24 cellular contexts compared by ENCODE assay signal in the genomic region with DNA sequence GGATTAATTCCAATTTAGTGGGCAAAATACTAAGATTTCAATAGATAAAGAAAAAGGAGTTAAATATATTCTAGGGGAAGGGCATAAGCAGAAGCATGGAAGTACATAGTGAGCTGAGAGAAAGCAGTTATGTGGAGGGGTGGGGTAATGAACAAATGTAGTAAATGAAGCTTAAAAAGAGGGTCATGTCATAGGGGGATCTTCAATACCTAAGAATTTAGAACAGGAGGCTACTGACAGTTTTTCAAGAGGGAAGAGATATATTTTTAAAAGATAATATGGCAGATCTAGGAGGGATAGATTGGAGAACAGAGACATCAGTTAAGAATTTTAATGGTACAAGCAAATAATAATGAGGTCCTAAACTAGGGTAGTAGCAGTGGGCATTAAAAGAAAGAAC. TPM values are rescaled to one million over a fixed set of nuclear protein-coding genes. Genes with fewer than 3 reads are reported as not detected.
A peak's percentile ranks its signal among the peaks of the same experiment; 100 is the strongest.
DNase-seq lines count a peak whose midpoint lies in the region; ATAC-seq, FAIRE-seq and TF ChIP-seq lines count a peak whose summit lies in the region.
"Had no signal": no experiment of that assay in that cellular context is flagged by ENCODE, and none has a peak within 500 bp of the region (broad histone marks: within the 10 kb centered on the region; RNA-seq: fewer than 3 reads in every experiment).

No MANE protein-coding gene starts in this region.

- H3K4me1 ChIP-seq in HepG2 (ENCODE audit: insufficient read depth, low read length) (no peaks in the 10 kb centered on the region), right lobe of liver (peaks cover 0 to 10% (median 2%) of the 10 kb centered on the region in 4 donors)
- H3K4me1 ChIP-seq: BE2C; BLaER1 treated with 17β-estradiol and CSF1 and Interleukin-3, amounts not matched to agents 10 nM and 100 nM had no signal

- H3K9me3 ChIP-seq in HepG2 (ENCODE audit: low read length) (no peaks in the 10 kb centered on the region), right lobe of liver (no peaks in the 10 kb centered on the region), T-helper 17 cell (ENCODE audit: control insufficient read depth, low read length, poor library complexity, severe bottlenecking) (no peaks in the 10 kb centered on the region)
- H3K9me3 ChIP-seq: BE2C; BLaER1 treated with 17β-estradiol and CSF1 and Interleukin-3, amounts not matched to agents 10 nM and 100 nM had no signal

- TF ChIP-seq POLR2A in HepG2 (IDR thresholded peaks at IDR 0.05; ENCODE audit: insufficient read depth in 1 of 2, low read depth in 2 of 2, low read length in 2 of 2): no peak
- TF ChIP-seq POLR2A in right lobe of liver (IDR thresholded peaks at IDR 0.05): no peak

- no peak overlapping the region for H3K4me2 ChIP-seq in HepG2 (ENCODE audit: low read depth, low read length)
- H3K4me2 ChIP-seq: BLaER1 treated with 17β-estradiol and CSF1 and Interleukin-3, amounts not matched to agents 10 nM and 100 nM had no signal

- H3K27me3 Mint-ChIP-seq in T-helper 17 cell: no peaks in the 10 kb centered on the region
- H3K27me3 Mint-ChIP-seq in memory B cell: no peaks in the 10 kb centered on the region
- no peaks in the 10 kb centered on the region for H3K27me3 Mint-ChIP-seq in stimulated activated naive B cell treated with anti-CD40 and anti-IgM and Interleukin-4, amounts not matched to agents 10 μg/mL and 1 μg/mL and 100 μg/mL, for 72 hours
- H3K27me3 Mint-ChIP-seq in progenitor cell of endocrine pancreas: no peaks in the 10 kb centered on the region
- H3K27me3 Mint-ChIP-seq: CD4-positive, alpha-beta T cell; CD8-positive, alpha-beta memory T cell had no signal

- H3K4me1 Mint-ChIP-seq in T-helper 17 cell: no peaks in the 10 kb centered on the region
- peaks cover 9% of the 10 kb centered on the region for H3K4me1 Mint-ChIP-seq in memory B cell
- peaks cover 11 to 16% of the 10 kb centered on the region in 2 donors for H3K4me1 Mint-ChIP-seq in stimulated activated naive B cell treated with anti-CD40 and anti-IgM and Interleukin-4, amounts not matched to agents 10 μg/mL and 1 μg/mL and 100 μg/mL, for 72 hours
- no peaks in the 10 kb centered on the region for H3K4me1 Mint-ChIP-seq in progenitor cell of endocrine pancreas (ENCODE audit: low read depth)
- H3K4me1 Mint-ChIP-seq: CD14-positive monocyte; CD8-positive, alpha-beta memory T cell had no signal

- TF ChIP-seq RAD21 in HepG2 (CRISPR knock-in tag; IDR thresholded peaks at IDR 0.05): no peak

- DNase-seq in HepG2 (ENCODE audit: low spot score) (no peak), right lobe of liver (no peak), T-helper 17 cell (no peak), memory B cell (ENCODE audit: low spot score in 2 of 2) (no peak), progenitor cell of endocrine pancreas (ENCODE audit: low spot score, unreplicated experiment) (no peak), AML-193 (lab: John Stamatoyannopoulos, UW) (no peak)
- no peak for DNase-seq in stimulated activated naive B cell treated with anti-CD40 and anti-IgM and Interleukin-4, amounts not matched to agents 10 μg/mL and 1 μg/mL and 100 μg/mL, for 72 hours
- DNase-seq: BE2C; CD4-positive, alpha-beta T cell; CD8-positive, alpha-beta memory T cell; DMS 273 treated with DMSO at 0.1 percent for 48 hours; DMS79; EL; GDM1; GM23248; H7; HCEC 1CT had no signal

- ATAC-seq in HepG2 (peak; percentile 15; the same call in 1 of the 3 replicates), right lobe of liver (no peak), T-helper 17 cell (no peak), memory B cell (ENCODE audit: low read depth) (no peak), HG03039 (IDR thresholded peaks at IDR 0.05; ENCODE audit: unreplicated experiment) (no peak)
- no peak for ATAC-seq in stimulated activated naive B cell treated with anti-CD40 and anti-IgM and Interleukin-4, amounts not matched to agents 10 μg/mL and 1 μg/mL and 100 μg/mL, for 72 hours (replicated peaks)
- ATAC-seq: GM12878 had no signal

- TF ChIP-seq CTCF in HepG2 (CRISPR knock-in tag; IDR thresholded peaks at IDR 0.05): no peak
- no peak for TF ChIP-seq CTCF in right lobe of liver (IDR thresholded peaks at IDR 0.05)
- no peak for TF ChIP-seq CTCF in progenitor cell of endocrine pancreas (IDR thresholded peaks at IDR 0.05; ENCODE audit: unreplicated experiment)

- H3K9me3 Mint-ChIP-seq in memory B cell (peaks cover 2% of the 10 kb centered on the region), progenitor cell of endocrine pancreas (ENCODE audit: low read depth) (no peaks in the 10 kb centered on the region)
- peaks cover 0 to 5% of the 10 kb centered on the region in 2 donors for H3K9me3 Mint-ChIP-seq in stimulated activated naive B cell treated with anti-CD40 and anti-IgM and Interleukin-4, amounts not matched to agents 10 μg/mL and 1 μg/mL and 100 μg/mL, for 72 hours
- H3K9me3 Mint-ChIP-seq: CD14-positive monocyte; CD4-positive, alpha-beta T cell; CD8-positive, alpha-beta memory T cell had no signal

- FAIRE-seq in HepG2 (lab: Jason Lieb, UNC): no peak
- FAIRE-seq: D721Med, GM12878, H1 had no signal

- H3K27me3 ChIP-seq in HepG2 (ENCODE audit: control insufficient read depth in 1 of 2, insufficient read depth in 2 of 2, low read length in 2 of 2): no peaks in the 10 kb centered on the region
- H3K27me3 ChIP-seq in right lobe of liver: no peaks in the 10 kb centered on the region
- H3K27me3 ChIP-seq: BE2C; BLaER1 treated with 17β-estradiol and CSF1 and Interleukin-3, amounts not matched to agents 10 nM and 100 nM had no signal

- H3K36me3 Mint-ChIP-seq in T-helper 17 cell (ENCODE audit: low read depth): peaks cover 4% of the 10 kb centered on the region
- peaks cover 26% of the 10 kb centered on the region for H3K36me3 Mint-ChIP-seq in memory B cell
- peaks cover 23 to 42% of the 10 kb centered on the region in 2 donors for H3K36me3 Mint-ChIP-seq in stimulated activated naive B cell treated with anti-CD40 and anti-IgM and Interleukin-4, amounts not matched to agents 10 μg/mL and 1 μg/mL and 100 μg/mL, for 72 hours
- H3K36me3 Mint-ChIP-seq in progenitor cell of endocrine pancreas (ENCODE audit: insufficient read depth): peaks cover 4% of the 10 kb centered on the region

- peak overlapping the region; percentile 32 for H3K27ac Mint-ChIP-seq in T-helper 17 cell
- H3K27ac Mint-ChIP-seq in memory B cell: peak overlapping the region; percentile 17
- H3K27ac Mint-ChIP-seq in stimulated activated naive B cell treated with anti-CD40 and anti-IgM and Interleukin-4, amounts not matched to agents 10 μg/mL and 1 μg/mL and 100 μg/mL, for 72 hours: peak overlapping the region; percentile 37
- no peak overlapping the region for H3K27ac Mint-ChIP-seq in progenitor cell of endocrine pancreas
- H3K27ac Mint-ChIP-seq: CD4-positive, alpha-beta T cell had no signal

- POLR2A ChIA-PET in HepG2 (lab: Yijun Ruan, JAX): no interaction called here

- H3K79me2 ChIP-seq in HepG2 (ENCODE audit: insufficient read depth, low read length): no peaks in the 10 kb centered on the region

- TF ChIP-seq EP300 in HepG2 (IDR thresholded peaks at IDR 0.05; ENCODE audit: low read depth in 2 of 2, low read length in 2 of 2): no peak
- no peak for TF ChIP-seq EP300 in HepG2 (CRISPR knock-in tag; IDR thresholded peaks at IDR 0.05; ENCODE audit: borderline replicate concordance)

- H3K4me3 ChIP-seq in HepG2 (replicated peaks in 1 of 3; ENCODE audit: insufficient read depth in 1 of 3, low read depth in 2 of 3, low read length in 3 of 3) (no peak overlapping the region), right lobe of liver (no peak overlapping the region)
- H3K4me3 ChIP-seq: BLaER1 treated with 17β-estradiol and CSF1 and Interleukin-3, amounts not matched to agents 10 nM and 100 nM; GM12878; GM23248 had no signal

- H3K9ac ChIP-seq in HepG2 (ENCODE audit: insufficient read depth, low read depth, low read length): no peak overlapping the region
- H3K9ac ChIP-seq: BLaER1 treated with 17β-estradiol and CSF1 and Interleukin-3, amounts not matched to agents 10 nM and 100 nM; GM23248 had no signal

- CTCF ChIA-PET in HepG2 (lab: Yijun Ruan, JAX; ENCODE audit: low intra/inter-chr PET ratio, low total read pairs): no interaction called here

- H4K20me1 ChIP-seq in HepG2 (ENCODE audit: insufficient read depth, low read length): no peaks in the 10 kb centered on the region
- H4K20me1 ChIP-seq: BLaER1 treated with 17β-estradiol and CSF1 and Interleukin-3, amounts not matched to agents 10 nM and 100 nM had no signal

- no peak overlapping the region for H3K27ac ChIP-seq in HepG2 (ENCODE audit: extremely low read length, insufficient read depth, low read length)
- no peak overlapping the region for H3K27ac ChIP-seq in right lobe of liver
- H3K27ac ChIP-seq: BLaER1 treated with 17β-estradiol and CSF1 and Interleukin-3, amounts not matched to agents 10 nM and 100 nM; GM23248 had no signal

- H3K4me3 Mint-ChIP-seq in T-helper 17 cell (no peak overlapping the region), memory B cell (no peak overlapping the region), progenitor cell of endocrine pancreas (ENCODE audit: low read depth) (no peak overlapping the region)
- no peak overlapping the region for H3K4me3 Mint-ChIP-seq in stimulated activated naive B cell treated with anti-CD40 and anti-IgM and Interleukin-4, amounts not matched to agents 10 μg/mL and 1 μg/mL and 100 μg/mL, for 72 hours
- H3K4me3 Mint-ChIP-seq: CD14-positive monocyte; CD4-positive, alpha-beta T cell; CD8-positive, alpha-beta memory T cell had no signal

- H3K36me3 ChIP-seq in HepG2 (replicated peaks in 1 of 2; ENCODE audit: control insufficient read depth in 1 of 2, insufficient read depth in 2 of 2, low read length in 2 of 2) (peaks cover 0 to 49% of the 10 kb centered on the region in 2 experiments; a peak in 3 of 5 replicates), right lobe of liver (peaks cover 0 to 67% (median 6%) of the 10 kb centered on the region in 4 donors)
- H3K36me3 ChIP-seq: BE2C had no signal

- in situ Hi-C loops in HepG2 (cut with HindIII; ENCODE audit: extremely low pct_ligation_motif_present, low pct_unique_long_range_greater_than_20kb): no loop called here

- BruUV-seq in HepG2 (replicated peaks; lab: Mats Ljungman, UMichigan): no TSS peak

- intact Hi-C loops in HepG2 (cut with micrococcal nuclease; ENCODE audit: unreplicated experiment) (no loop called here), right lobe of liver (cut with DNase I) (no loop called here)

- no peak overlapping the region for H2AFZ ChIP-seq in HepG2 (ENCODE audit: low read length)
- H2AFZ ChIP-seq: GM23248 had no signal

RNA-seq across cellular contexts. Expression of gene SYCP3, which starts 9.4 kb away (rescaled TPM):
- not detected in 2 replicates for total RNA-seq in HepG2 (2016; rRNA removed; fragmentation: Illumina TruSeq; extraction: Trizol)
- total RNA-seq in HepG2 (2016; cell fraction: cytosol; rRNA removed; fragmentation: Illumina TruSeq; extraction: Trizol; ENCODE audit: low read depth): not detected in 2 replicates
- not detected in 2 replicates for total RNA-seq in HepG2 (2016; cell fraction: insoluble cytoplasmic fraction; rRNA removed; fragmentation: Illumina TruSeq; extraction: Trizol)
- total RNA-seq in HepG2 (2016; cell fraction: membrane; rRNA removed; fragmentation: Illumina TruSeq; extraction: Trizol): not detected in 2 replicates
- total RNA-seq in HepG2 (2016; cell fraction: nucleus; rRNA removed; fragmentation: Illumina TruSeq; extraction: Trizol): not detected in 2 replicates
- polyA plus RNA-seq in HepG2 (2011; rRNA removed): not detected in 2 replicates
- polyA plus RNA-seq in HepG2 (2011; cell fraction: cytosol; rRNA removed): not detected in 2 replicates
- not detected in 2 replicates for polyA plus RNA-seq in HepG2 (2011; cell fraction: nucleus; rRNA removed)
- polyA plus RNA-seq in HepG2 (2012): 0.97 and 1.0 TPM in 2 replicates
- not detected in 2 replicates for polyA plus RNA-seq in HepG2 (2016; cell fraction: cytosol; fragmentation: Illumina TruSeq; extraction: Trizol; ENCODE audit: low read depth)
- polyA plus RNA-seq in HepG2 (2016; cell fraction: insoluble cytoplasmic fraction; fragmentation: Illumina TruSeq; extraction: Trizol; ENCODE audit: low read depth): not detected in 2 replicates
- polyA plus RNA-seq in HepG2 (2016; cell fraction: membrane; fragmentation: Illumina TruSeq; extraction: Trizol; ENCODE audit: low read depth): not detected in 2 replicates
- polyA plus RNA-seq in HepG2 (2016; cell fraction: nucleus; fragmentation: Illumina TruSeq; extraction: Trizol; ENCODE audit: insufficient read depth, low read depth): not detected in 2 replicates
- 0.12 TPM in 1 of 2 replicates, not detected in the other for polyA minus RNA-seq in HepG2 (2011; rRNA and poly(A)+ RNA removed; ENCODE audit: low replicate concordance)
- polyA minus RNA-seq in HepG2 (2011; cell fraction: cytosol; rRNA and poly(A)+ RNA removed): not detected in 2 replicates
- 0.50 and 0.90 TPM in 2 replicates for polyA minus RNA-seq in HepG2 (2011; cell fraction: nucleus; rRNA and poly(A)+ RNA removed)
- total RNA-seq in right lobe of liver: not detected
- under 1 TPM; 0.29 to 0.47 TPM for total RNA-seq in T-helper 17 cell
- total RNA-seq in progenitor cell of endocrine pancreas: not detected in 2 replicates
- total RNA-seq: A172, GM23248, H7 had no signal
- polyA plus RNA-seq: CD14-positive monocyte had no signal

RNA-seq across cellular contexts. Expression of gene CHPT1, which starts 32.4 kb away (rescaled TPM):
- total RNA-seq in HepG2 (2016; rRNA removed; fragmentation: Illumina TruSeq; extraction: Trizol) (129 and 178 TPM in 2 replicates), right lobe of liver (100 to 1,000 TPM in 1 of 6 experiments, 10 to 100 TPM in 5; 52.3 to 110 (median 75.8) TPM), T-helper 17 cell (1 to 10 TPM; 6.2 to 8.3 TPM), progenitor cell of endocrine pancreas (15.2 and 18.0 TPM in 2 replicates)
- 208 and 211 TPM in 2 replicates for total RNA-seq in HepG2 (2016; cell fraction: cytosol; rRNA removed; fragmentation: Illumina TruSeq; extraction: Trizol; ENCODE audit: low read depth)
- total RNA-seq in HepG2 (2016; cell fraction: insoluble cytoplasmic fraction; rRNA removed; fragmentation: Illumina TruSeq; extraction: Trizol): 126 and 183 TPM in 2 replicates
- 296 and 310 TPM in 2 replicates for total RNA-seq in HepG2 (2016; cell fraction: membrane; rRNA removed; fragmentation: Illumina TruSeq; extraction: Trizol)
- 171 and 189 TPM in 2 replicates for total RNA-seq in HepG2 (2016; cell fraction: nucleus; rRNA removed; fragmentation: Illumina TruSeq; extraction: Trizol)
- 88.1 and 117 TPM in 2 replicates for polyA plus RNA-seq in HepG2 (2011; rRNA removed)
- polyA plus RNA-seq in HepG2 (2011; cell fraction: cytosol; rRNA removed): 49.7 and 67.3 TPM in 2 replicates
- polyA plus RNA-seq in HepG2 (2011; cell fraction: nucleus; rRNA removed): 44.4 and 56.5 TPM in 2 replicates
- polyA plus RNA-seq in HepG2 (2012): 90.0 and 113 TPM in 2 replicates
- polyA plus RNA-seq in HepG2 (2016; cell fraction: cytosol; fragmentation: Illumina TruSeq; extraction: Trizol; ENCODE audit: low read depth): 361 and 410 TPM in 2 replicates
- 161 and 176 TPM in 2 replicates for polyA plus RNA-seq in HepG2 (2016; cell fraction: insoluble cytoplasmic fraction; fragmentation: Illumina TruSeq; extraction: Trizol; ENCODE audit: low read depth)
- polyA plus RNA-seq in HepG2 (2016; cell fraction: membrane; fragmentation: Illumina TruSeq; extraction: Trizol; ENCODE audit: low read depth): 379 and 382 TPM in 2 replicates
- 235 and 262 TPM in 2 replicates for polyA plus RNA-seq in HepG2 (2016; cell fraction: nucleus; fragmentation: Illumina TruSeq; extraction: Trizol; ENCODE audit: insufficient read depth, low read depth)
- polyA minus RNA-seq in HepG2 (2011; rRNA and poly(A)+ RNA removed; ENCODE audit: low replicate concordance): 12.6 and 91.0 TPM in 2 replicates
- polyA minus RNA-seq in HepG2 (2011; cell fraction: cytosol; rRNA and poly(A)+ RNA removed): 46.9 and 67.8 TPM in 2 replicates
- 134 and 160 TPM in 2 replicates for polyA minus RNA-seq in HepG2 (2011; cell fraction: nucleus; rRNA and poly(A)+ RNA removed)
